Comparison of ENCODE assay signal across 25 cellular contexts in the genomic region with DNA sequence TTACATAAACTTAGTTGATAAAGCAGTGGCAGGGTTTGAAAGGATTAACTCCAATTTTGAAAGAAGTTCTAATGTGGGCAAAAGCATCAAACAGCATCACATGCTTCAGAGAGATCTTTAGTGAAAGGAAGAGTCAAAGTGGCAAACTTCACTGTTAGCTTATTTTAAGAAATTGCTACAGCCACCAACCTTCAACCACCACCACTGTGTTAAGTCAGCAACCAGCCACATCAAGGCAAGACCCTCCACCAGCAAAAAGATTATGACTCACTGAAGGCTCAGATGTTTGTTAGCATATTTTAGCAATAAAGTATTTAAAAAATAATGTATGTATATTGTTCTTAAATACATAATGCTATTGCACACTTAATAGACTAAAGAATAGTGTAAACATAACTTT.
"Had no signal": no experiment of that assay in that cellular context is flagged by ENCODE, and none has a peak within 500 bp of the region (broad histone marks: within the 10 kb centered on the region; RNA-seq: fewer than 3 reads in every experiment).

No MANE protein-coding gene starts in this region.

- H3K27me3 ChIP-seq: gastrocnemius medialis, right atrium auricular region, suprapubic skin, transverse colon, upper lobe of right lung, uterus had no signal

- H3K4me1 ChIP-seq: gastrocnemius medialis, lower lobe of right lung, prostate gland, right atrium auricular region, suprapubic skin, transverse colon, upper lobe of right lung, uterus had no signal

- H3K4me3 ChIP-seq: gastrocnemius medialis, lower lobe of right lung, prostate gland, right atrium auricular region, smooth muscle cell, suprapubic skin, transverse colon, upper lobe of right lung, uterus had no signal

- ATAC-seq: esophagus mucosa, gastrocnemius medialis, left ventricle myocardium superior, lower lobe of right lung, sciatic nerve, upper lobe of right lung had no signal

- H3K4me3 Mint-ChIP-seq: dendritic cell treated with granulocyte-macrophage colony-stimulating factor and Interleukin-4, amounts not matched to agents 40 ng/mL and 50 ng/mL, for 4 days; endodermal cell; naive thymus-derived CD8-positive, alpha-beta T cell; nephron progenitor cell; stimulated activated effector memory CD8-positive, alpha-beta T cell treated with anti-CD3 and anti-CD28 coated beads, Interleukin-12 subunit alpha, Interleukin-12 subunit beta, amount 100 ng/mL, for 72 hours; stimulated activated naive CD8-positive, alpha-beta T cell treated with anti-CD3 and anti-CD28 coated beads, Interleukin-15, Interleukin-2, amounts not matched to agents 100 ng/mL and 50 ng/mL, for 24 hours had no signal

- H3K9me3 Mint-ChIP-seq: dendritic cell treated with granulocyte-macrophage colony-stimulating factor and Interleukin-4, amounts not matched to agents 40 ng/mL and 50 ng/mL, for 4 days; endodermal cell; naive thymus-derived CD8-positive, alpha-beta T cell; nephron progenitor cell; stimulated activated effector memory CD8-positive, alpha-beta T cell treated with anti-CD3 and anti-CD28 coated beads, Interleukin-12 subunit alpha, Interleukin-12 subunit beta, amount 100 ng/mL, for 72 hours; stimulated activated naive CD8-positive, alpha-beta T cell treated with anti-CD3 and anti-CD28 coated beads, Interleukin-15, Interleukin-2, amounts not matched to agents 100 ng/mL and 50 ng/mL, for 24 hours had no signal

- H3K36me3 Mint-ChIP-seq: naive thymus-derived CD8-positive, alpha-beta T cell; stimulated activated effector memory CD8-positive, alpha-beta T cell treated with anti-CD3 and anti-CD28 coated beads, Interleukin-12 subunit alpha, Interleukin-12 subunit beta, amount 100 ng/mL, for 72 hours had no signal

- H3K4me1 Mint-ChIP-seq: endodermal cell; stimulated activated effector memory CD8-positive, alpha-beta T cell treated with anti-CD3 and anti-CD28 coated beads, Interleukin-12 subunit alpha, Interleukin-12 subunit beta, amount 100 ng/mL, for 72 hours had no signal

- H3K9me3 ChIP-seq: gastrocnemius medialis, lower lobe of right lung, prostate gland, right atrium auricular region, suprapubic skin, transverse colon, upper lobe of right lung, uterus had no signal

- H3K4me2 ChIP-seq: smooth muscle cell had no signal

- H3K36me3 ChIP-seq: gastrocnemius medialis, lower lobe of right lung, prostate gland, right atrium auricular region, suprapubic skin, transverse colon, upper lobe of right lung, uterus had no signal

- H3K27ac Mint-ChIP-seq: dendritic cell treated with granulocyte-macrophage colony-stimulating factor and Interleukin-4, amounts not matched to agents 40 ng/mL and 50 ng/mL, for 4 days; endodermal cell; naive thymus-derived CD8-positive, alpha-beta T cell; nephron progenitor cell; stimulated activated effector memory CD8-positive, alpha-beta T cell treated with anti-CD3 and anti-CD28 coated beads, Interleukin-12 subunit alpha, Interleukin-12 subunit beta, amount 100 ng/mL, for 72 hours; stimulated activated naive CD8-positive, alpha-beta T cell treated with anti-CD3 and anti-CD28 coated beads, Interleukin-15, Interleukin-2, amounts not matched to agents 100 ng/mL and 50 ng/mL, for 24 hours had no signal

- DNase-seq: effector CD8-positive, alpha-beta T cell; endodermal cell; foreskin fibroblast; gastrocnemius medialis; head of caudate nucleus; left ventricle myocardium superior; lower lobe of right lung; nephron progenitor cell; nucleus accumbens; stimulated activated CD4-positive, alpha-beta T cell treated with anti-CD3 and anti-CD28 coated beads, Interleukin-12 subunit alpha, Interleukin-12 subunit beta, amount 100 ng/mL, for 4 hours; stimulated activated CD4-positive, alpha-beta T cell treated with anti-CD3 and anti-CD28 coated beads, Interleukin-1b, Interleukin-23, amount 100 ng/mL, for 48 hours; stimulated activated CD4-positive, alpha-beta T cell treated with anti-CD3 and anti-CD28 coated beads, Interleukin-4, amount 100 ng/mL, for 1 hour; transverse colon; upper lobe of right lung; uterus had no signal
